ENCODE assay signal across 11 cellular contexts in the genomic region with DNA sequence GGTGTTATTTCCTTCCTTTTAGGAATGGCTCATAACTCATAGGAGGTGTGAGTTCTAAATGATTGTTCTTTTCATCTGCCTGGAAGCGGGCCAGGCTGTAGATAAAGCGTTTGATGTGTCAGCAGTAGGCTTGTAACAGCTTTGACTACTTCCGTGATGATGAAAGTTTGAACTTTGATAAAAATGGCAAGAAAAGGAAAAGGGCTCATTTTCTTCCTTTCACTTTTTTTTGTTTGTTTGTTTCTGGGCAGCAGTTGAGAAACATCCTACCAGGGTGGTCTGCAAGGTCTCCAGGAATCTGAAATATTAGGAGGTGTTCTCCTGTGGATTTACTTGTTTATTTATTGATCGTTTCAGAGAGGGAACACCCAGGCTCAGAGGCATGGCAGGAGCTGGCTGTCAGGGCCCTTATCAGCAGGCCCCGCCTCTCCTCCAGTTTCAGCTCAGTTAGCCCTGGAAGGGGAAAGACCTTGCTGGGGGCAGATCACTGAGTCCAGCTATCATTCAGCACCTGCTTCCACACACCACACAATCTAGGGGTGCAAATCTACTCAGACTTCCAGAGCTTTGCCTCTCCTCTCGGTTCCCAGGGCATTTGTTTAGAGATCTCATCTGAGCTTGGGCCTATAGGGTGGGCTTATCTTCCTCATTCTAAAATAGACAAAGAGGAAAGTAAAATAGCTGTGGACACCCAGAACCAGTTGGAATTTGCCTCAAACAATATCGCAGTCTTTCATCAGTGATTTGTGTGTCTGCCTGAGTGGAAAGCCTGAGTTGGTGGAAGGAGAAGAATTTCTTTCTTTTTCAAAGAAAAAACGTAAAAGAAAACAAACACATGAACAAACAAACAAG.
DNase-seq lines count a peak whose midpoint lies in the region; ATAC-seq and TF ChIP-seq lines count a peak whose summit lies in the region.
"Had no signal": no experiment of that assay in that cellular context is flagged by ENCODE, and none has a peak within 500 bp of the region (broad histone marks: within the 10 kb centered on the region; RNA-seq: fewer than 3 reads in every experiment).

No MANE protein-coding gene starts in this region.

- H3K9me3 ChIP-seq in PC-3 (ENCODE audit: low read length) = no peaks in the 10 kb centered on the region
- no peaks in the 10 kb centered on the region for H3K9me3 ChIP-seq in vagina

- H3K27me3 Mint-ChIP-seq in GM23338 (ENCODE audit: insufficient read depth, low read depth, poor library complexity) = peaks cover 3% of the 10 kb centered on the region
- no peaks in the 10 kb centered on the region for H3K27me3 Mint-ChIP-seq in nephron (ENCODE audit: low read depth)

- H3K4me2 ChIP-seq in GM23338 (no peak overlapping the region; the same call in 1 of the 2 replicates), PC-3 (ENCODE audit: low read length) (no peak overlapping the region)

- ATAC-seq in GM23338 (peak; percentile 73), PC-3 (no peak), HG03025 (IDR thresholded peaks at IDR 0.05; ENCODE audit: low FRiP score, unreplicated experiment) (no peak), HG02885 (IDR thresholded peaks at IDR 0.05; ENCODE audit: poor library complexity, unreplicated experiment) (no peak)

- H3K9me2 ChIP-seq in GM23338 (ENCODE audit: insufficient read depth) = peaks cover 16% of the 10 kb centered on the region
- H3K9me2 ChIP-seq in PC-3 (replicated peaks; ENCODE audit: low read length) = no peaks in the 10 kb centered on the region

- no peak overlapping the region for H3K4me3 ChIP-seq in GM23338
- H3K4me3 ChIP-seq in PC-3 (ENCODE audit: low read length) = no peak overlapping the region
- H3K4me3 ChIP-seq in vagina = no peak overlapping the region

- intact Hi-C loops in PC-3 (cut with micrococcal nuclease) = no loop called here
- intact Hi-C loops in vagina (cut with DNase I) = no loop called here

- POLR2A ChIA-PET in PC-3 (lab: Charles Lee; ENCODE audit: unreplicated experiment) = no interaction called here

- H3K36me3 ChIP-seq in GM23338 (ENCODE audit: insufficient read depth) (no peaks in the 10 kb centered on the region), PC-3 (ENCODE audit: low read depth, low read length) (no peaks in the 10 kb centered on the region), vagina (no peaks in the 10 kb centered on the region)

- CTCF ChIA-PET in PC-3 (lab: Charles Lee) = no interaction called here

- no peak overlapping the region for H3K9ac ChIP-seq in PC-3 (ENCODE audit: low read length)

- H3K27ac ChIP-seq in GM23338 (ENCODE audit: low read depth) (no peak overlapping the region), PC-3 (ENCODE audit: low read length) (no peak overlapping the region), vagina (no peak overlapping the region)

- H3F3A ChIP-seq in GM23338 (replicated peaks; ENCODE audit: low read depth) = no peaks in the 10 kb centered on the region
- no peaks in the 10 kb centered on the region for H3F3A ChIP-seq in PC-3 (ENCODE audit: low read length, unreplicated experiment)

- H2AFZ ChIP-seq in GM23338 (peak overlapping the region; percentile 79; the same call in 1 of the 2 replicates), PC-3 (ENCODE audit: low read length) (0 out of 2 replicates have a peak overlapping the region, but pooled peaks have one; percentile 36)

- no peaks in the 10 kb centered on the region for H3K36me3 Mint-ChIP-seq in GM23338 (ENCODE audit: low read depth)
- peaks cover 3% of the 10 kb centered on the region for H3K36me3 Mint-ChIP-seq in nephron (ENCODE audit: low read depth)

- H3K4me3 Mint-ChIP-seq in GM23338 (no peak overlapping the region), nephron (no peak overlapping the region)

- peaks cover 13% of the 10 kb centered on the region for H3K4me1 Mint-ChIP-seq in GM23338
- peaks cover 29% of the 10 kb centered on the region for H3K4me1 Mint-ChIP-seq in nephron

- no TSS peak for BruUV-seq in PC-3 (replicated peaks; lab: Mats Ljungman, UMichigan)

- in situ Hi-C loops in GM13977 (cut with MboI; ENCODE audit: low pct_unique_long_range_greater_than_20kb, low sequenced_read_pairs, unreplicated experiment) = no loop called here

- no peaks in the 10 kb centered on the region for H3K27me3 ChIP-seq in GM23338 (ENCODE audit: insufficient read depth)
- 0 out of 2 replicates have a peak, but pooled peaks cover 4% of the 10 kb centered on the region for H3K27me3 ChIP-seq in PC-3 (ENCODE audit: low read length)
- no peaks in the 10 kb centered on the region for H3K27me3 ChIP-seq in vagina

- TF ChIP-seq POLR2A in erythroblast (IDR thresholded peaks at IDR 0.05; ENCODE audit: low read length) = no peak
- no peak for TF ChIP-seq POLR2A in vagina (IDR thresholded peaks at IDR 0.05)

- H3K9me3 Mint-ChIP-seq in GM23338 = no peaks in the 10 kb centered on the region
- no peaks in the 10 kb centered on the region for H3K9me3 Mint-ChIP-seq in nephron

- TF ChIP-seq CTCF in GM23338 (conservative IDR thresholded peaks at IDR 0.05; ENCODE audit: low read depth in 2 of 2) (no peak), PC-3 (conservative IDR thresholded peaks at IDR 0.05; ENCODE audit: low read depth, low read length) (no peak), nephron (IDR thresholded peaks at IDR 0.05; ENCODE audit: unreplicated experiment in 3 of 3) (no peak), GM13977 (IDR thresholded peaks at IDR 0.05; ENCODE audit: extremely low read depth, insufficient read depth, missing control alignments) (no peak), vagina (IDR thresholded peaks at IDR 0.05) (no peak)

- no peak for DNase-seq in GM23338 (ENCODE audit: low spot score)
- DNase-seq in PC-3 = no peak
- DNase-seq in erythroblast (lab: John Stamatoyannopoulos, UW) = peak; percentile 71 to 76
- DNase-seq in GM13977 (ENCODE audit: low spot score) = no peak
- DNase-seq in vagina (ENCODE audit: extremely low spot score in 2 of 2) = no peak
- DNase-seq: activated T-cell treated with anti-CD3 and anti-CD28 coated beads, Interleukin-2, amount 50 U/mL, for 1 hour; DND-41; SW 1271 had no signal

- no peak overlapping the region for H3K27ac Mint-ChIP-seq in GM23338
- H3K27ac Mint-ChIP-seq in nephron = peak overlapping the region in 2 of 3 experiments; percentile 12 to 25

- H4K20me1 ChIP-seq in GM23338 (replicated peaks; ENCODE audit: insufficient read depth) (no peaks in the 10 kb centered on the region), PC-3 (ENCODE audit: low read length) (no peaks in the 10 kb centered on the region)

- no peaks in the 10 kb centered on the region for H3K79me2 ChIP-seq in GM23338 (replicated peaks; ENCODE audit: insufficient read depth)
- no peaks in the 10 kb centered on the region for H3K79me2 ChIP-seq in PC-3 (ENCODE audit: low read length)

- peaks cover 11% of the 10 kb centered on the region; the same call in 1 of the 2 replicates for H3K4me1 ChIP-seq in GM23338 (ENCODE audit: insufficient read depth)
- no peaks in the 10 kb centered on the region for H3K4me1 ChIP-seq in PC-3 (ENCODE audit: insufficient read depth, low read length)
- no peaks in the 10 kb centered on the region for H3K4me1 ChIP-seq in vagina

TF ChIP-seq in GM23338, 12 proteins besides CTCF, POLR2A, EP300 and RAD21:
- TF ChIP-seq STAT1 (IDR thresholded peaks at IDR 0.05; ENCODE audit: unreplicated experiment) = no peak
- no peak for TF ChIP-seq CREB1 (CRISPR knock-in tag; IDR thresholded peaks at IDR 0.05; ENCODE audit: low read depth)
- TF ChIP-seq, protein P1, sequence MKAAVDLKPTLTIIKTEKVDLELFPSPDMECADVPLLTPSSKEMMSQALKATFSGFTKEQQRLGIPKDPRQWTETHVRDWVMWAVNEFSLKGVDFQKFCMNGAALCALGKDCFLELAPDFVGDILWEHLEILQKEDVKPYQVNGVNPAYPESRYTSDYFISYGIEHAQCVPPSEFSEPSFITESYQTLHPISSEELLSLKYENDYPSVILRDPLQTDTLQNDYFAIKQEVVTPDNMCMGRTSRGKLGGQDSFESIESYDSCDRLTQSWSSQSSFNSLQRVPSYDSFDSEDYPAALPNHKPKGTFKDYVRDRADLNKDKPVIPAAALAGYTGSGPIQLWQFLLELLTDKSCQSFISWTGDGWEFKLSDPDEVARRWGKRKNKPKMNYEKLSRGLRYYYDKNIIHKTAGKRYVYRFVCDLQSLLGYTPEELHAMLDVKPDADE (IDR thresholded peaks at IDR 0.05) = no peak
- TF ChIP-seq EZH2phosphoT487 (IDR thresholded peaks at IDR 0.05; ENCODE audit: unreplicated experiment) = no peak
- no peak for TF ChIP-seq EZH2 (IDR thresholded peaks at IDR 0.05; ENCODE audit: low read depth, unreplicated experiment)
- no peak for TF ChIP-seq ZNF114 (CRISPR knock-in tag; IDR thresholded peaks at IDR 0.05)
TF ChIP-seq in GM23338: peak in this region for 0.

Comparison
In these comparisons a context has a peak if more than half of its experiments do, and no peak if none do; other contexts are left out.
1. DNase-seq: peak in erythroblast (2 of 2); none in GM23338 (single experiment), PC-3 (single experiment), GM13977 (single experiment) and vagina (0 of 2).